8 cellular contexts compared by ENCODE assay signal in the genomic region with DNA sequence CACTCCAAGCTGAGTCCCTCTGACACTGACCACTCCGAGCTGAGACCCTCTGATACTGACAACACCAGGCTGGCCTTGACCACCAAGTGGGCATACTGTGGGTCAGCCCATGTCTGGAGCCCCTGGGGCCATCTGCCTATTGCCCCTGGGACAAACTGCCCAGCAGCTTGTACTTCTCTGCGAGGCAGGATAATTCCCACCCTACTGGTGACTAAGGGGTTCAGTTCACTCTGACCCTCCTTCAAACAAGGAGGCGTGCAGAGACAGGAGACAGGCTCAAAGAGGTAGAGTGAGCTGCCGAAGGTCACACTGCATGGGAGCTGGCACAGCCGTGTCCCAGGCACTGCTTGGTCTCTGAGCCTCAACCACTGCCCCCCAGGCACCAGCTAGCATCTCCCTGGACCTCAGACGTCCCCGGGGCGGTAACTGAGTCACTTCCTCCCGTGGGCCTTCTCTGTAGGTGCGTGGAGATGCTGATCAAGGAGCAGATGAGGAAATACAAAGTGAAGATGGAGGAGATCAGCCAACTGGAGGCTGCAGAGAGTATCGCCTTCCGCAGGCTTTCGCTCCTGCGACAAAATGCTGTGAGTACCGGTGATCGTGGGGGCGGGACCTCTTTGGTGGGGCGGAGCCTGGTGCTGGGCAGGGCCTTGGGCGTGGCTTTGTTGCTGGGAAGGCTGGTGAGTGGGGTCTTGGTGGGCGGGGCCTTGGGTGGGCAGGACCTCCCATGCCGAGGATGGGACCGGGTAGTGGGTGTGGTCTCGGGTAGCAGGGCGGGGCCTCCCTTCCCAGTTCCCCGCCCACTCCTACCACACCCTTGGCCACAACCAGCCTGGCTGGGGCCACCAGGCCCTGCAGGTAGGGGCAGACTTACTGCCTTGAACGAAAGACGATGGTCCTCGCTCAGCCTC. TPM values are rescaled to one million over a fixed set of nuclear protein-coding genes. Genes with fewer than 3 reads are reported as not detected.
DNase-seq lines count a peak whose midpoint lies in the region; ATAC-seq and TF ChIP-seq lines count a peak whose summit lies in the region.

No MANE protein-coding gene starts in this region.

- CTCF ChIA-PET in GM10248 (lab: Yijun Ruan, JAX), result interaction anchor here (1.1 kb wide), 1 partner anchor 26 kb away, joined by 6 read pairs; no protein-coding TSS in a partner anchor

- peak; percentile 76 for DNase-seq in GM10248 (ENCODE audit: extremely low spot score)
- DNase-seq in RPMI7951 (ENCODE audit: low read depth), result peak; percentile 45
- peak; percentile 38 to 45 for DNase-seq in cardiac fibroblast (ENCODE audit: low read depth in 2 of 2)
- DNase-seq in stimulated activated CD4-positive, alpha-beta T cell treated with anti-CD3 and anti-CD28 coated beads, Interleukin-12 subunit alpha, Interleukin-12 subunit beta, amount 100 ng/mL, for 24 hours (ENCODE audit: low read depth in 2 of 2), result peak; percentile 16 to 47
- DNase-seq in NCI-H2171 treated with DMSO at 0.1 percent for 48 hours (lab: John Stamatoyannopoulos, UW), result no peak
- no peak for DNase-seq in kidney tubule cell (ENCODE audit: low spot score)

- POLR2A ChIA-PET in GM10248 (lab: Yijun Ruan, JAX), result interaction anchor here (0.6 kb wide), 2 partner anchors 17 to 128 kb away, joined by 6 to 9 read pairs; a partner anchor contains a TSS

- no peak overlapping the region for H3K4me3 ChIP-seq in cardiac fibroblast (replicated peaks in 1 of 2; ENCODE audit: low read depth in 2 of 2, low read length in 2 of 2)

- H3K27ac ChIP-seq in 22Rv1, result peak overlapping the region; percentile 54

- ATAC-seq in GM21390 (IDR thresholded peaks at IDR 0.05; ENCODE audit: unreplicated experiment), result no peak

- TF ChIP-seq CTCF in 22Rv1 (IDR thresholded peaks at IDR 0.05) (peak; percentile 12; the same call in 1 of the 2 replicates), GM10248 (IDR thresholded peaks at IDR 0.05; ENCODE audit: control extremely low read depth, extremely low read depth, low read depth, missing control alignments) (no peak), cardiac fibroblast (IDR thresholded peaks at IDR 0.05; ENCODE audit: low read depth, low read length) (no peak)

RNA-seq across cellular contexts. Expression of a gene that starts 5.8 kb away (rescaled TPM):
- total RNA-seq in RPMI7951 (2014; rRNA removed; shearing (Covaris generic)), result 38.6 and 40.6 TPM in 2 replicates

RNA-seq across cellular contexts. Expression of a gene that starts 16.6 kb away (rescaled TPM):
- 5.1 and 8.1 TPM in 2 replicates for total RNA-seq in RPMI7951 (2014; rRNA removed; shearing (Covaris generic))

RNA-seq across cellular contexts. Expression of a gene that starts 36.3 kb away (rescaled TPM):
- total RNA-seq in RPMI7951 (2014; rRNA removed; shearing (Covaris generic)), result 29.8 and 43.4 TPM in 2 replicates

RNA-seq across cellular contexts. Expression of a gene that starts 55.2 kb away (rescaled TPM):
- total RNA-seq in RPMI7951 (2014; rRNA removed; shearing (Covaris generic)), result not detected in 2 replicates

RNA-seq across cellular contexts. Expression of a gene that starts 57.9 kb away (rescaled TPM):
- total RNA-seq in RPMI7951 (2014; rRNA removed; shearing (Covaris generic)), result 132 and 133 TPM in 2 replicates

Comparison
In these comparisons a context has a peak if more than half of its experiments do, and no peak if none do; other contexts are left out.
1. DNase-seq: peak in GM10248 (single experiment), RPMI7951 (single experiment), cardiac fibroblast (2 of 2) and stimulated activated CD4-positive, alpha-beta T cell treated with anti-CD3 and anti-CD28 coated beads, Interleukin-12 subunit alpha, Interleukin-12 subunit beta, amount 100 ng/mL, for 24 hours (2 of 2); none in NCI-H2171 treated with DMSO at 0.1 percent for 48 hours (single experiment) and kidney tubule cell (single experiment).